ENCODE assay signal across 25 cellular contexts in genomic region chr17:76468634-76469010, GRCh38. TPM values are rescaled to one million over a fixed set of nuclear protein-coding genes. Genes with fewer than 3 reads are reported as not detected.
"Had no signal": no experiment of that assay in that cellular context is flagged by ENCODE, and none has a peak within 500 bp of the region (broad histone marks: within the 10 kb centered on the region; RNA-seq: fewer than 3 reads in every experiment).

No MANE protein-coding gene starts in this region.

- ATAC-seq: esophagus mucosa; gastroesophageal sphincter; left colon; left ventricle myocardium superior; naive thymus-derived CD4-positive, alpha-beta T cell; stimulated activated naive CD8-positive, alpha-beta T cell treated with anti-CD3 and anti-CD28 coated beads, Interleukin-15, amount 100 ng/mL, for 72 hours had no signal

- H3K4me1 ChIP-seq: testis had no signal

- H3K4me3 ChIP-seq: dorsolateral prefrontal cortex, gastroesophageal sphincter, testis, tibial nerve had no signal

- H3K27me3 ChIP-seq: dorsolateral prefrontal cortex, gastroesophageal sphincter, neutrophil, testis, tibial nerve had no signal

- H3K4me3 Mint-ChIP-seq: central memory CD8-positive, alpha-beta T cell; naive thymus-derived CD4-positive, alpha-beta T cell; nephron progenitor cell; stimulated activated naive CD8-positive, alpha-beta T cell treated with anti-CD3 and anti-CD28 coated beads, Interleukin-15, amount 100 ng/mL, for 72 hours had no signal

- H3K9me3 Mint-ChIP-seq: central memory CD8-positive, alpha-beta T cell; nephron progenitor cell; stimulated activated naive CD8-positive, alpha-beta T cell treated with anti-CD3 and anti-CD28 coated beads, Interleukin-15, amount 100 ng/mL, for 72 hours had no signal

- H3K27ac ChIP-seq: gastroesophageal sphincter, neutrophil, testis, tibial nerve had no signal

- DNase-seq: cortex of kidney; dorsolateral prefrontal cortex; effector memory CD4-positive, alpha-beta T cell; glutamatergic neuron; kidney; left colon; left ventricle myocardium superior; mesendoderm; naive thymus-derived CD4-positive, alpha-beta T cell; nephron progenitor cell; small intestine; stimulated activated CD4-positive, alpha-beta T cell treated with anti-CD3 and anti-CD28 coated beads, Interleukin-12 subunit alpha, Interleukin-12 subunit beta, amount 100 ng/mL, for 4 hours; stimulated activated naive CD8-positive, alpha-beta T cell treated with anti-CD3 and anti-CD28 coated beads, Interleukin-15, amount 100 ng/mL, for 72 hours; testis had no signal

- H3K27ac Mint-ChIP-seq: naive thymus-derived CD4-positive, alpha-beta T cell; nephron progenitor cell had no signal

- H3K27me3 Mint-ChIP-seq: central memory CD8-positive, alpha-beta T cell; stimulated activated naive CD8-positive, alpha-beta T cell treated with anti-CD3 and anti-CD28 coated beads, Interleukin-15, amount 100 ng/mL, for 72 hours had no signal

- H3K9me3 ChIP-seq: gastroesophageal sphincter, neutrophil, testis, tibial nerve had no signal

RNA-seq across cellular contexts. Expression of gene AANAT, which starts 1.2 kb away (rescaled TPM):
- total RNA-seq: esophagus mucosa; fibroblast of villous mesenchyme; gastroesophageal sphincter; kidney; left colon; left ventricle myocardium superior; lung microvascular endothelial cell; naive thymus-derived CD4-positive, alpha-beta T cell; osteocyte; pulmonary artery endothelial cell; subcutaneous adipose tissue; tibial nerve; ureter had no signal
